ENCODE assay signal across 11 cellular contexts in the genomic region with DNA sequence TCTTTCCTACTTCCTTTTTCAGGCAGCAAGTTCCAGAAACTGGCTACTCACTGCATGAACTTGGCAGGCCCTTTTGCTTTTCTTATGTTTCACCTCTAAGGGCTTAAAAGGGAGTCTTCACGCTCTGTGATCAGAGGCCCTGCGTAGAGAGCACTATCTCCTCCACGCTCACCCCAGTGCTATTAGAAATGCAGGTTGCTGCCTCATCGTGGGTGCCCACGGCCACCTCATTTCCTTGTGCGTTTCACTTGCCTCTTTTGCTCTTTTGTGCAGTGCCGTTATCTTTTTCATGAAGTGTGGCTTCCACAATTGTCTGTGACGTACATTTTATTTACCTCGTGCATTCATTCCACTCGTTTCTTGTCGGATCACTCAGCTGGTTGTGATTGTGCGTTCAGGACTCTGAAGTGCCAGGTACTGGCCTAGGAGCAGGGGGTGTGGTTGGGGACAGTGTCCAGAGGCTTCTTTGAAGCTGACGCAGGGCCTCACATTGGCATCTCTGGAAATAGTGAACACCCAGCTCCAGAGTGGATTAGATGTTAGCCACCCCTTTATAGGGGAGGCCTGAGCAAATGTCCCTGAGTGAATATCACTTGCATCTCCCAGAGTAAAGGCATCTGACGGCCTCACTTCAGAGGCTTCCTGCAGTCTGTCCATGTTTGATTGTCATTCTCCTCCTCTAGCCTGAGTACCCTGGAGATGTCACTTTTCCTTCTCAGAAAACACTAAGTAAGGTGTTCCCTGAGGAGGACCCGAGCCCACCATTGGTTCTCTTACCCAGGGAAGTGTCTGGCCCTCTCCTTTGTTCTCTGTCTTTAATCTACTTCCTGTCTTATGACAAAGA. TPM values are rescaled to one million over a fixed set of nuclear protein-coding genes. Genes with fewer than 3 reads are reported as not detected.
DNase-seq lines count a peak whose midpoint lies in the region; ATAC-seq and TF ChIP-seq lines count a peak whose summit lies in the region.
"Had no signal": no experiment of that assay in that cellular context is flagged by ENCODE, and none has a peak within 500 bp of the region (broad histone marks: within the 10 kb centered on the region; RNA-seq: fewer than 3 reads in every experiment).

No MANE protein-coding gene starts in this region.

- intact Hi-C loops in activated CD8-positive, alpha-beta T cell treated with anti-CD3 and anti-CD28 coated beads for 36 hours (cut with micrococcal nuclease): no loop called here

- H3K4me1 Mint-ChIP-seq in activated CD8-positive, alpha-beta T cell treated with anti-CD3 and anti-CD28 coated beads for 36 hours (ENCODE audit: low read depth): peaks cover 71% of the 10 kb centered on the region

- H3K27me3 ChIP-seq in NT2/D1 (ENCODE audit: insufficient read depth, insufficient read length): no peaks in the 10 kb centered on the region
- H3K27me3 ChIP-seq: uterus had no signal

- DNase-seq in NT2/D1 (ENCODE audit: low read depth, low spot score): no peak
- DNase-seq in activated CD8-positive, alpha-beta T cell treated with anti-CD3 and anti-CD28 coated beads for 36 hours: peak; percentile 54
- DNase-seq in effector CD4-positive, alpha-beta T cell: peak; percentile 59
- DNase-seq in stimulated activated CD4-positive, alpha-beta T cell treated with anti-CD3 and anti-CD28 coated beads, Interleukin-12 subunit alpha, Interleukin-12 subunit beta, amount 100 ng/mL, for 4 hours: peak; percentile 21
- DNase-seq in 8988T: no peak
- DNase-seq in putamen (ENCODE audit: low spot score): no peak
- no peak for DNase-seq in caudate nucleus (lab: John Stamatoyannopoulos, UW)
- DNase-seq: Caco-2, uterus had no signal

- peak overlapping the region; percentile 6 for H3K9ac ChIP-seq in NT2/D1 (ENCODE audit: insufficient read length, low read depth)

- H3K27ac ChIP-seq in caudate nucleus (ENCODE audit: low read depth, low read length): no peak overlapping the region
- H3K27ac ChIP-seq: uterus had no signal

- no peak for TF ChIP-seq CTCF in activated CD8-positive, alpha-beta T cell treated with anti-CD3 and anti-CD28 coated beads for 36 hours (IDR thresholded peaks at IDR 0.05)

- peaks cover 49% of the 10 kb centered on the region for H3K36me3 Mint-ChIP-seq in activated CD8-positive, alpha-beta T cell treated with anti-CD3 and anti-CD28 coated beads for 36 hours (ENCODE audit: low read depth)

- peak overlapping the region; percentile 98 for H3K27ac Mint-ChIP-seq in activated CD8-positive, alpha-beta T cell treated with anti-CD3 and anti-CD28 coated beads for 36 hours

- no peaks in the 10 kb centered on the region for H3K9me3 ChIP-seq in NT2/D1 (ENCODE audit: insufficient read depth, low read length)
- H3K9me3 ChIP-seq: Caco-2, uterus had no signal

- CTCF ChIA-PET in activated CD8-positive, alpha-beta T cell treated with anti-CD3 and anti-CD28 coated beads for 36 hours (lab: Charles Lee): interaction anchor here (2.7 kb wide), 1 partner anchor 10 kb away, joined by 13 read pairs; the partner anchor contains the start of gene STX16

- no peaks in the 10 kb centered on the region for H3K27me3 Mint-ChIP-seq in activated CD8-positive, alpha-beta T cell treated with anti-CD3 and anti-CD28 coated beads for 36 hours

- peak; percentile 50 for ATAC-seq in activated CD8-positive, alpha-beta T cell treated with anti-CD3 and anti-CD28 coated beads for 36 hours
- no peak for ATAC-seq in HG03097 (IDR thresholded peaks at IDR 0.05; ENCODE audit: low FRiP score, unreplicated experiment)
- ATAC-seq: SK-N-SH treated with all-trans-retinoic acid at 6 μM for 48 hours had no signal

- H3K36me3 ChIP-seq in NT2/D1 (ENCODE audit: insufficient read depth, insufficient read length, low read length): peaks cover 49% of the 10 kb centered on the region
- H3K36me3 ChIP-seq: uterus had no signal

- H3K4me3 ChIP-seq in NT2/D1 (ENCODE audit: insufficient read length, low read depth): no peak overlapping the region
- H3K4me3 ChIP-seq: uterus had no signal

- POLR2A ChIA-PET in activated CD8-positive, alpha-beta T cell treated with anti-CD3 and anti-CD28 coated beads for 36 hours (lab: Charles Lee): interaction anchor here (0.7 to 2.0 kb wide), 6 partner anchors 10 to 313 kb away, joined by 3 to 16 read pairs (median 4); partner anchors contain the start of gene STX16

- H3K9me3 Mint-ChIP-seq in activated CD8-positive, alpha-beta T cell treated with anti-CD3 and anti-CD28 coated beads for 36 hours: no peaks in the 10 kb centered on the region

- H3K4me1 ChIP-seq in NT2/D1 (ENCODE audit: insufficient read depth, insufficient read length): peaks cover 2% of the 10 kb centered on the region
- H3K4me1 ChIP-seq: Caco-2 had no signal

- H3K4me3 Mint-ChIP-seq in activated CD8-positive, alpha-beta T cell treated with anti-CD3 and anti-CD28 coated beads for 36 hours: peak overlapping the region; percentile 61

RNA-seq across cellular contexts. Expression of gene STX16, which starts 10.4 kb away (rescaled TPM):
- 100 to 1,000 TPM; 108 to 109 TPM for total RNA-seq in activated CD8-positive, alpha-beta T cell treated with anti-CD3 and anti-CD28 coated beads for 36 hours

RNA-seq across cellular contexts. Expression of gene NPEPL1, which starts 31.1 kb away (rescaled TPM):
- total RNA-seq in activated CD8-positive, alpha-beta T cell treated with anti-CD3 and anti-CD28 coated beads for 36 hours: 10 to 100 TPM; 15.4 to 17.1 TPM

Comparison
In these comparisons a context has a peak if more than half of its experiments do, and no peak if none do; other contexts are left out.
1. DNase-seq: peak in activated CD8-positive, alpha-beta T cell treated with anti-CD3 and anti-CD28 coated beads for 36 hours (single experiment), effector CD4-positive, alpha-beta T cell (single experiment) and stimulated activated CD4-positive, alpha-beta T cell treated with anti-CD3 and anti-CD28 coated beads, Interleukin-12 subunit alpha, Interleukin-12 subunit beta, amount 100 ng/mL, for 4 hours (single experiment); none in NT2/D1 (single experiment), 8988T (single experiment), putamen (single experiment) and caudate nucleus (0 of 61).